9 cellular contexts compared by ENCODE assay signal in genomic region chr10:3812141-3812540, GRCh38. TPM values are rescaled to one million over a fixed set of nuclear protein-coding genes. Genes with fewer than 3 reads are reported as not detected.
A peak's percentile ranks its signal among the peaks of the same experiment; 100 is the strongest.
DNase-seq lines count a peak whose midpoint lies in the region; ATAC-seq, FAIRE-seq and TF ChIP-seq lines count a peak whose summit lies in the region.
"Had no signal": no experiment of that assay in that cellular context is flagged by ENCODE, and none has a peak within 500 bp of the region (broad histone marks: within the 10 kb centered on the region; RNA-seq: fewer than 3 reads in every experiment).

No MANE protein-coding gene starts in this region.

- peak overlapping the region; percentile 43; the same call in 1 of the 2 replicates for H3K27ac ChIP-seq in BLaER1
- peak overlapping the region; percentile 100 for H3K27ac ChIP-seq in PC-3 (ENCODE audit: low read length)
- peak overlapping the region; percentile 78 to 83 (median 79) for H3K27ac ChIP-seq in esophagus muscularis mucosa (replicated peaks in 1 of 4)
- peak overlapping the region; percentile 96 to 97 (median 96) for H3K27ac ChIP-seq in pancreas
- H3K27ac ChIP-seq in caudate nucleus (ENCODE audit: low read depth, low read length) = no peak overlapping the region

- no peak for TF ChIP-seq POLR2A in esophagus muscularis mucosa (IDR thresholded peaks at IDR 0.05; ENCODE audit: low read depth)

- DNase-seq in PC-3 (no peak), esophagus muscularis mucosa (ENCODE audit: extremely low spot score) (no peak), pancreas (no peak), cerebellar nuclear complex (lab: John Stamatoyannopoulos, UW) (no peak), caudate nucleus (lab: John Stamatoyannopoulos, UW) (no peak), NCI-H524 treated with DMSO at 0.1 percent for 48 hours (lab: John Stamatoyannopoulos, UW) (no peak)

- TF ChIP-seq CTCF in PC-3 (conservative IDR thresholded peaks at IDR 0.05; ENCODE audit: low read depth, low read length) (no peak), esophagus muscularis mucosa (IDR thresholded peaks at IDR 0.05) (no peak), pancreas (IDR thresholded peaks at IDR 0.05) (no peak)

- CTCF ChIA-PET in PC-3 (lab: Charles Lee) = no interaction called here

- peaks cover 6% of the 10 kb centered on the region; the same call in 1 of the 2 replicates for H3K79me2 ChIP-seq in PC-3 (ENCODE audit: low read length)

- no peaks in the 10 kb centered on the region for H3K9me3 ChIP-seq in BLaER1
- no peaks in the 10 kb centered on the region for H3K9me3 ChIP-seq in PC-3 (ENCODE audit: low read length)
- no peaks in the 10 kb centered on the region for H3K9me3 ChIP-seq in esophagus muscularis mucosa
- H3K9me3 ChIP-seq in pancreas = no peaks in the 10 kb centered on the region

- H3K4me2 ChIP-seq in BLaER1 (peak overlapping the region; percentile 84), PC-3 (ENCODE audit: low read length) (no peak overlapping the region)
- H3K4me2 ChIP-seq: GM23338 had no signal

- no peak overlapping the region for H2AFZ ChIP-seq in PC-3 (ENCODE audit: low read length)
- H2AFZ ChIP-seq: GM23338 had no signal

- no peaks in the 10 kb centered on the region for H3K27me3 ChIP-seq in BLaER1
- H3K27me3 ChIP-seq in PC-3 (ENCODE audit: low read length) = no peaks in the 10 kb centered on the region
- H3K27me3 ChIP-seq in esophagus muscularis mucosa = no peaks in the 10 kb centered on the region
- H3K27me3 ChIP-seq in pancreas = no peaks in the 10 kb centered on the region

- ATAC-seq in PC-3 = no peak
- ATAC-seq in pancreas = no peak
- no peak for ATAC-seq in GM19328 (IDR thresholded peaks at IDR 0.05; ENCODE audit: unreplicated experiment)
- ATAC-seq: GM23338 had no signal

- WGBS in esophagus muscularis mucosa = 85% methylated on average over 7 of the region's 7 CpGs
- WGBS in pancreas, 2 donors = 73 to 90% methylated on average over 7 of the region's 7 CpGs

- peaks cover 49% of the 10 kb centered on the region for H3K4me1 ChIP-seq in BLaER1
- H3K4me1 ChIP-seq in PC-3 (ENCODE audit: insufficient read depth, low read length) = peaks cover 55% of the 10 kb centered on the region
- H3K4me1 ChIP-seq in esophagus muscularis mucosa = peaks cover 43 to 51% (median 49%) of the 10 kb centered on the region in 4 donors
- peaks cover 29 to 46% (median 34%) of the 10 kb centered on the region in 3 donors for H3K4me1 ChIP-seq in pancreas

- H3K4me3 ChIP-seq in BLaER1 (no peak overlapping the region), PC-3 (ENCODE audit: low read length) (no peak overlapping the region), esophagus muscularis mucosa (no peak overlapping the region), pancreas (no peak overlapping the region)
- H3K4me3 ChIP-seq: GM23338 had no signal

- no peaks in the 10 kb centered on the region for H3K36me3 ChIP-seq in BLaER1
- no peaks in the 10 kb centered on the region for H3K36me3 ChIP-seq in PC-3 (ENCODE audit: low read depth, low read length)
- no peaks in the 10 kb centered on the region for H3K36me3 ChIP-seq in esophagus muscularis mucosa
- no peaks in the 10 kb centered on the region for H3K36me3 ChIP-seq in pancreas

- no peaks in the 10 kb centered on the region for H3K9me2 ChIP-seq in PC-3 (replicated peaks; ENCODE audit: low read length)

- no peak for TF ChIP-seq EP300 in esophagus muscularis mucosa (IDR thresholded peaks at IDR 0.05)

- peaks cover under 1% of the 10 kb centered on the region for H3F3A ChIP-seq in PC-3 (ENCODE audit: low read length, unreplicated experiment)

- H3K9ac ChIP-seq in BLaER1 (no peak overlapping the region), PC-3 (ENCODE audit: low read length) (peak overlapping the region; percentile 99; the same call in 1 of the 2 replicates)

- no TSS peak for BruUV-seq in PC-3 (replicated peaks; lab: Mats Ljungman, UMichigan)

- intact Hi-C loops in PC-3 (cut with micrococcal nuclease) (no loop called here), esophagus muscularis mucosa (cut with DNase I) (no loop called here), pancreas (cut with DNase I) (no loop called here)

- no peak for FAIRE-seq in pancreas (lab: Jason Lieb, UNC)

- POLR2A ChIA-PET in PC-3 (lab: Charles Lee; ENCODE audit: unreplicated experiment) = no interaction called here

- no peaks in the 10 kb centered on the region for H4K20me1 ChIP-seq in BLaER1
- H4K20me1 ChIP-seq in PC-3 (ENCODE audit: low read length) = no peaks in the 10 kb centered on the region

RNA-seq across cellular contexts. Expression of gene KLF6, which starts 27.1 kb away (rescaled TPM):
- total RNA-seq in PC-3 (2014; rRNA removed) (94.5 and 112 TPM in 2 replicates), esophagus muscularis mucosa (100 to 1,000 TPM; 114 to 145 (median 123) TPM), pancreas (100 to 1,000 TPM in 1 of 6 donors, 10 to 100 TPM in 5; 41.2 to 157 (median 70.5) TPM)
- 10 to 100 TPM; 29.0 to 41.0 TPM for polyA plus RNA-seq in pancreas
